Comparison of ENCODE assay signal across 9 cellular contexts in genomic region chr1:247373721-247374141, GRCh38. TPM values are rescaled to one million over a fixed set of nuclear protein-coding genes. Genes with fewer than 3 reads are reported as not detected.
A peak's percentile ranks its signal among the peaks of the same experiment; 100 is the strongest.
DNase-seq lines count a peak whose midpoint lies in the region; ATAC-seq and TF ChIP-seq lines count a peak whose summit lies in the region.
"Had no signal": no experiment of that assay in that cellular context is flagged by ENCODE, and none has a peak within 500 bp of the region (broad histone marks: within the 10 kb centered on the region; RNA-seq: fewer than 3 reads in every experiment).

No MANE protein-coding gene starts in this region.

- no peak overlapping the region for H2BK12ac ChIP-seq in mesenchymal stem cell (ENCODE audit: low read length in 2 of 2)

- no peak overlapping the region for H2BK5ac ChIP-seq in mesenchymal stem cell (ENCODE audit: low read depth, low read length, poor library complexity, severe bottlenecking)

- H3K27ac ChIP-seq in left ventricle myocardium inferior (replicated peaks) (no peak overlapping the region), mesenchymal stem cell (ENCODE audit: low read length, poor library complexity, severe bottlenecking) (no peak overlapping the region)

- no peak overlapping the region for H4K91ac ChIP-seq in mesenchymal stem cell (ENCODE audit: low read length)

- intact Hi-C loops in left ventricle myocardium inferior (cut with micrococcal nuclease) = no loop called here

- no peak overlapping the region for H2BK15ac ChIP-seq in mesenchymal stem cell (ENCODE audit: low read depth, poor library complexity, severe bottlenecking)

- H3K23ac ChIP-seq in mesenchymal stem cell (ENCODE audit: low read length in 2 of 2) = no peak overlapping the region

- H3K36me3 ChIP-seq in left ventricle myocardium inferior (no peaks in the 10 kb centered on the region), mesenchymal stem cell (ENCODE audit: control insufficient read depth in 1 of 2, insufficient read depth in 2 of 2, low read depth in 1 of 2, low read length in 2 of 2) (no peaks in the 10 kb centered on the region)

- peak; percentile 60 for TF ChIP-seq CTCF in left ventricle myocardium inferior (IDR thresholded peaks at IDR 0.05; ENCODE audit: borderline replicate concordance)

- ATAC-seq in HG02759 (IDR thresholded peaks at IDR 0.05; ENCODE audit: unreplicated experiment) (peak; percentile 80), SK-N-SH treated with all-trans-retinoic acid at 6 μM for 48 hours (peak; percentile 8; the same call in 1 of the 3 replicates), HG03196 (IDR thresholded peaks at IDR 0.05; ENCODE audit: unreplicated experiment) (no peak)

- no peak overlapping the region for H3K9ac ChIP-seq in mesenchymal stem cell (ENCODE audit: low read length)

- 54% methylated on average over 26 of the region's 26 CpGs for WGBS in mesenchymal stem cell

- DNase-seq in COLO668 (lab: John Stamatoyannopoulos, UW; ENCODE audit: unreplicated experiment) (peak; percentile 56), left ventricle myocardium inferior (peak; percentile 41), mesenchymal stem cell (no peak)
- DNase-seq in activated naive CD4-positive, alpha-beta T cell treated with anti-CD3 and anti-CD28 coated beads, Interleukin-2, amount 50 U/mL, for 16 hours = peak; percentile 67
- peak; percentile 14 to 55 for DNase-seq in stimulated activated CD4-positive, alpha-beta T cell treated with anti-CD3 and anti-CD28 coated beads, Interleukin-12 subunit alpha, Interleukin-12 subunit beta, amount 100 ng/mL, for 24 hours (ENCODE audit: low read depth in 2 of 2)

- no peaks in the 10 kb centered on the region for H3K79me1 ChIP-seq in mesenchymal stem cell (replicated peaks; ENCODE audit: low read length, poor library complexity, severe bottlenecking)

- H3K4me1 ChIP-seq in left ventricle myocardium inferior (peaks cover 9% of the 10 kb centered on the region), mesenchymal stem cell (ENCODE audit: control insufficient read depth, insufficient read depth, low read depth, low read length) (no peaks in the 10 kb centered on the region)

- H3K4me3 ChIP-seq in left ventricle myocardium inferior = peak overlapping the region; percentile 54
- peak overlapping the region in 1 of 2 experiments; percentile 73 for H3K4me3 ChIP-seq in mesenchymal stem cell (ENCODE audit: insufficient read depth in 1 of 2, low read depth in 1 of 2, low read length in 2 of 2)

- H2BK120ac ChIP-seq in mesenchymal stem cell (ENCODE audit: low read depth, low read length) = no peak overlapping the region

- H4K8ac ChIP-seq in mesenchymal stem cell (ENCODE audit: low read length) = no peak overlapping the region

- H2AFZ ChIP-seq in mesenchymal stem cell (ENCODE audit: low read depth, low read length) = no peak overlapping the region

- no peak overlapping the region for H3K18ac ChIP-seq in mesenchymal stem cell (ENCODE audit: low read depth in 1 of 2, low read length in 2 of 2)

- no peak overlapping the region for H3K4ac ChIP-seq in mesenchymal stem cell (ENCODE audit: low read depth in 1 of 2, low read length in 2 of 2)

- H3K4me2 ChIP-seq in mesenchymal stem cell (ENCODE audit: low read length, poor library complexity, severe bottlenecking) = no peak overlapping the region

- H3K14ac ChIP-seq in mesenchymal stem cell (ENCODE audit: low read length in 2 of 2) = no peak overlapping the region

- H2AK5ac ChIP-seq in mesenchymal stem cell (ENCODE audit: low read length, severe bottlenecking) = no peak overlapping the region

- peaks cover 34% of the 10 kb centered on the region for H3K27me3 ChIP-seq in left ventricle myocardium inferior (ENCODE audit: low read depth)
- no peaks in the 10 kb centered on the region for H3K27me3 ChIP-seq in mesenchymal stem cell (ENCODE audit: control insufficient read depth in 1 of 2, insufficient read depth in 1 of 2, low read length in 2 of 2)

- H3K9me3 ChIP-seq in left ventricle myocardium inferior (replicated peaks) (no peaks in the 10 kb centered on the region), mesenchymal stem cell (ENCODE audit: control insufficient read depth, low read length) (no peaks in the 10 kb centered on the region)

TF ChIP-seq in SK-N-SH treated with all-trans-retinoic acid at 6 μM for 48 hours, 23 proteins besides CTCF, POLR2A, EP300 and RAD21:
- TF ChIP-seq ZC3H10 (CRISPR knock-in tag; IDR thresholded peaks at IDR 0.05) (no peak), GLIS3 (CRISPR knock-in tag; IDR thresholded peaks at IDR 0.05) (no peak), TCF4 (CRISPR knock-in tag; IDR thresholded peaks at IDR 0.05; ENCODE audit: borderline replicate concordance) (no peak), ZFP30 (CRISPR knock-in tag; IDR thresholded peaks at IDR 0.05) (no peak), CSDC2 (CRISPR knock-in tag; IDR thresholded peaks at IDR 0.05) (no peak), PPARA (CRISPR knock-in tag; IDR thresholded peaks at IDR 0.05; ENCODE audit: borderline replicate concordance) (no peak), TOX (CRISPR knock-in tag; IDR thresholded peaks at IDR 0.05; ENCODE audit: borderline replicate concordance) (no peak), ZFP3 (CRISPR knock-in tag; IDR thresholded peaks at IDR 0.05) (no peak), ARNTL (CRISPR knock-in tag; IDR thresholded peaks at IDR 0.05; ENCODE audit: borderline replicate concordance, low read depth) (no peak), OSR1 (CRISPR knock-in tag; IDR thresholded peaks at IDR 0.05) (no peak), ZNF8 (CRISPR knock-in tag; IDR thresholded peaks at IDR 0.05) (no peak), POU6F1 (CRISPR knock-in tag; IDR thresholded peaks at IDR 0.05; ENCODE audit: borderline replicate concordance, low read depth) (no peak), ZNF70 (CRISPR knock-in tag; IDR thresholded peaks at IDR 0.05) (no peak)

RNA-seq across cellular contexts. Expression of gene ZNF496, which starts 42.1 kb away (rescaled TPM):
- 12.8 TPM for total RNA-seq in left ventricle myocardium inferior
- polyA plus RNA-seq in mesenchymal stem cell (2013, experiment 1 of 2) = 12.9 TPM
- 12.9 TPM for polyA plus RNA-seq in mesenchymal stem cell (2013, experiment 2 of 2)

RNA-seq across cellular contexts. Expression of gene NLRP3, which starts 42.2 kb away (rescaled TPM):
- total RNA-seq in left ventricle myocardium inferior = 0.66 TPM
- polyA plus RNA-seq in mesenchymal stem cell (2013, experiment 1 of 2) = 0.03 TPM
- 0.03 TPM for polyA plus RNA-seq in mesenchymal stem cell (2013, experiment 2 of 2)
- total RNA-seq: pulmonary artery endothelial cell had no signal
